23 cellular contexts compared by ENCODE assay signal in genomic region chr3:155035553-155035952, GRCh38.
"Had no signal": no experiment of that assay in that cellular context is flagged by ENCODE, and none has a peak within 500 bp of the region (broad histone marks: within the 10 kb centered on the region; RNA-seq: fewer than 3 reads in every experiment).

No MANE protein-coding gene starts in this region.

- H3K36me3 ChIP-seq: colonic mucosa, esophagus muscularis mucosa, heart right ventricle, left lung, neural progenitor cell, prostate gland, right atrium auricular region, spleen, stomach, thyroid gland had no signal

- H2AFZ ChIP-seq: neural progenitor cell had no signal

- H3K36me3 Mint-ChIP-seq: naive thymus-derived CD4-positive, alpha-beta T cell; neural progenitor cell; type B pancreatic cell had no signal

- H3K4me3 Mint-ChIP-seq: dendritic cell treated with granulocyte-macrophage colony-stimulating factor and Interleukin-4, amounts not matched to agents 40 ng/mL and 50 ng/mL, for 4 days; endodermal cell; naive thymus-derived CD4-positive, alpha-beta T cell; nephron; neural progenitor cell; type B pancreatic cell had no signal

- H3K27me3 Mint-ChIP-seq: dendritic cell treated with granulocyte-macrophage colony-stimulating factor and Interleukin-4, amounts not matched to agents 40 ng/mL and 50 ng/mL, for 4 days; naive thymus-derived CD4-positive, alpha-beta T cell; type B pancreatic cell had no signal

- H3K4me3 ChIP-seq: colonic mucosa, esophagus muscularis mucosa, heart right ventricle, left lung, neural progenitor cell, prostate gland, right atrium auricular region, spleen, stomach, thyroid gland had no signal

- H3K27me3 ChIP-seq: colonic mucosa, esophagus muscularis mucosa, heart right ventricle, left lung, neural progenitor cell, right atrium auricular region, spleen, stomach, thyroid gland had no signal

- H3K27ac ChIP-seq: colonic mucosa, esophagus muscularis mucosa, heart right ventricle, left lung, neural progenitor cell, prostate gland, right atrium auricular region, spleen, stomach, thyroid gland had no signal

- H3K27ac Mint-ChIP-seq: dendritic cell treated with granulocyte-macrophage colony-stimulating factor and Interleukin-4, amounts not matched to agents 40 ng/mL and 50 ng/mL, for 4 days; endodermal cell; naive thymus-derived CD4-positive, alpha-beta T cell; nephron; neural progenitor cell; type B pancreatic cell had no signal

- H3K9me3 Mint-ChIP-seq: dendritic cell treated with granulocyte-macrophage colony-stimulating factor and Interleukin-4, amounts not matched to agents 40 ng/mL and 50 ng/mL, for 4 days; endodermal cell; neural progenitor cell; type B pancreatic cell had no signal

- H3K9me3 ChIP-seq: colonic mucosa, esophagus muscularis mucosa, left lung, prostate gland, right atrium auricular region, spleen, stomach, thyroid gland had no signal

- H3K4me1 ChIP-seq: colonic mucosa, esophagus muscularis mucosa, left lung, prostate gland, right atrium auricular region, stomach, thyroid gland had no signal

- H3K4me1 Mint-ChIP-seq: endodermal cell, nephron had no signal

- H3K4me2 ChIP-seq: neural progenitor cell had no signal

- DNase-seq: colonic mucosa; effector CD8-positive, alpha-beta T cell; endodermal cell; foreskin melanocyte; glutamatergic neuron; heart right ventricle; hippocampal formation; left cardiac atrium; left lung; mesendoderm; midbrain; naive thymus-derived CD4-positive, alpha-beta T cell; spleen; stimulated activated naive CD4-positive, alpha-beta T cell treated with Interleukin-2 at 50 U/mL for 16 hours; stomach; thyroid gland had no signal
